1 cellular context compared by ENCODE assay signal in genomic region chr13:26946675-26947342, GRCh38.
TF ChIP-seq lines count a peak whose summit lies in the region.

No MANE protein-coding gene starts in this region.

TF ChIP-seq in endothelial cell of umbilical vein, 7 proteins besides CTCF, POLR2A, EP300 and RAD21 (continued from another document):
- TF ChIP-seq JUN (IDR thresholded peaks at IDR 0.05; ENCODE audit: borderline replicate concordance, insufficient read depth, insufficient read length, low read depth) = no peak
- TF ChIP-seq MAX (IDR thresholded peaks at IDR 0.05; ENCODE audit: insufficient read depth, insufficient read length) = no peak
TF ChIP-seq in endothelial cell of umbilical vein: peak in this region for 0.
